Comparison of ENCODE assay signal across 8 cellular contexts in genomic region chrX:137565921-137566745, GRCh38. TPM values are rescaled to one million over a fixed set of nuclear protein-coding genes. Genes with fewer than 3 reads are reported as not detected.
A peak's percentile ranks its signal among the peaks of the same experiment; 100 is the strongest.
DNase-seq lines count a peak whose midpoint lies in the region; ATAC-seq and TF ChIP-seq lines count a peak whose summit lies in the region.

Gene ZIC3 (plus strand): TSS chrX:137566127. CDS start chrX:137566692, 565 bp downstream.

- DNase-seq in stimulated activated CD4-positive, alpha-beta T cell treated with anti-CD3 and anti-CD28 coated beads, Interleukin-15, amount 100 ng/mL, for 24 hours: peak; percentile 48
- DNase-seq in stimulated activated CD4-positive, alpha-beta T cell treated with anti-CD3 and anti-CD28 coated beads, Interleukin-4, amount 100 ng/mL, for 1 hour: no peak
- peak; percentile 57 for DNase-seq in astrocyte of the cerebellum (ENCODE audit: low read depth)
- peak; percentile 73 for DNase-seq in iPS-NIHi11 (ENCODE audit: low spot score)
- peak; percentile 22 to 43 for DNase-seq in gastrocnemius medialis
- DNase-seq in activated effector memory CD4-positive, alpha-beta T cell treated with Interleukin-2 at 50 U/mL for 16 hours: no peak
- DNase-seq in ACHN: no peak

- TF ChIP-seq POLR2A in gastrocnemius medialis (IDR thresholded peaks at IDR 0.05): no peak

- in situ Hi-C loops in astrocyte of the cerebellum (cut with HindIII; ENCODE audit: low sequenced_read_pairs) (no loop called here), gastrocnemius medialis (cut with MboI; ENCODE audit: low sequenced_read_pairs in 4 of 4) (no loop called here), ACHN (cut with HindIII; ENCODE audit: low pct_ligation_motif_present, low pct_unique_long_range_greater_than_20kb, low sequenced_read_pairs) (no loop called here)

- TF ChIP-seq CTCF in astrocyte of the cerebellum (IDR thresholded peaks at IDR 0.05; ENCODE audit: low read depth, low read length, missing control alignments): no peak
- TF ChIP-seq CTCF in gastrocnemius medialis (IDR thresholded peaks at IDR 0.05 in 4 of 5, conservative IDR thresholded peaks at IDR 0.05 in 1 of 5): no peak

- intact Hi-C loops in gastrocnemius medialis (cut with DNase I; ENCODE audit: low total_unique reads): no loop called here

- peaks cover 62 to 83% (median 76%) of the 10 kb centered on the region in 3 donors for H3K27me3 ChIP-seq in gastrocnemius medialis

- no peaks in the 10 kb centered on the region for H3K9me3 ChIP-seq in gastrocnemius medialis

- peak within 1 kb of the TSS; percentile 66 for H3K4me3 ChIP-seq in astrocyte of the cerebellum (ENCODE audit: low read depth, low read length)
- H3K4me3 ChIP-seq in gastrocnemius medialis: peak within 1 kb of the TSS; percentile 54 to 70 (median 56)

- H3K4me1 ChIP-seq in gastrocnemius medialis: peaks cover 0 to 6% of the 10 kb centered on the region in 2 donors

- ATAC-seq in gastrocnemius medialis (peak; percentile 77 to 82), HG02678 (IDR thresholded peaks at IDR 0.05; ENCODE audit: unreplicated experiment) (no peak)

- H3K36me3 ChIP-seq in gastrocnemius medialis: no peaks in the 10 kb centered on the region

- H3K27ac ChIP-seq in gastrocnemius medialis: no peak within 1 kb of the TSS

RNA-seq across cellular contexts. Expression of gene ZIC3, which starts in this region (rescaled TPM):
- not detected for total RNA-seq in gastrocnemius medialis

Comparison
In these comparisons a context has a peak if more than half of its experiments do, and no peak if none do; other contexts are left out.
1. DNase-seq: peak in stimulated activated CD4-positive, alpha-beta T cell treated with anti-CD3 and anti-CD28 coated beads, Interleukin-15, amount 100 ng/mL, for 24 hours (single experiment), astrocyte of the cerebellum (single experiment) and iPS-NIHi11 (single experiment); none in stimulated activated CD4-positive, alpha-beta T cell treated with anti-CD3 and anti-CD28 coated beads, Interleukin-4, amount 100 ng/mL, for 1 hour (single experiment), activated effector memory CD4-positive, alpha-beta T cell treated with Interleukin-2 at 50 U/mL for 16 hours (single experiment) and ACHN (single experiment).
2. Peak in DNase-seq, ATAC-seq and H3K4me3 ChIP-seq in gastrocnemius medialis; RNA of the gene not detected or under 1 TPM.